In the genomic region with DNA sequence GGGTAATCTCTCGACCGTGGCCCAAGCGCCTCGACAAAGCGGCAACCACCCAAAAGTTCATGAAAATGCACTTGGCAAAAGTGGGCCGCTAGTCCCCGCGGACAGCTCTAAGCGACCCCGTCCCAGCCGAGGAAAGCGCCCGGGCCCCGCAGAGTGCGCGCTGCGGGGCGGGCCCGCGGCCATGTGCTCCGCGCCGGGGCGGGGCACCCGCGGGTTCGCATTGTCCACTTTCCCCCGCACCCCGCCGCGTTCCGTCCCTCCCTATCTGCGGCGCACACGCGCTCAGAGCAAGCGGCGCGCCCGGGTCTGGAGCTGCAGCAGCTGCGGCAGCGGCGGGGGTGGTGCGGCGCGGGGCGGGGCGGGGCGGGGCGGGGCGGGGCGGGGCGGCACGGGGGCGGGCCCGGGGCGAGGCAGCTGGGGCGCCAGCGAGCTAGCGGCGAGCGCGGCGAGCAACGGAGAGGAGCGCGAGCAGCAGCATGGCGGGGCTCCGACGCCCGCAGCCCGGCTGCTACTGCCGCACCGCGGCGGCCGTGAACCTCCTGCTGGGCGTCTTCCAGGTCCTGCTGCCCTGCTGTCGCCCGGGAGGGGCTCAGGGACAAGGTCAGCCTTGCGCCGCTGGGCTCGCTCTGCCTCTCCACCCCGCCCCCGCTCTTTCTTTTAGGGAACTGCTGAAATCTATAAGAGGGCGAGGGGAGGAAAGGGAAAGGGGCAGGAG, we compare ENCODE assay signal across 8 cellular contexts. TPM values are rescaled to one million over a fixed set of nuclear protein-coding genes. Genes with fewer than 3 reads are reported as not detected.
A peak's percentile ranks its signal among the peaks of the same experiment; 100 is the strongest.
DNase-seq lines count a peak whose midpoint lies in the region; ATAC-seq and TF ChIP-seq lines count a peak whose summit lies in the region.

A gene with protein sequence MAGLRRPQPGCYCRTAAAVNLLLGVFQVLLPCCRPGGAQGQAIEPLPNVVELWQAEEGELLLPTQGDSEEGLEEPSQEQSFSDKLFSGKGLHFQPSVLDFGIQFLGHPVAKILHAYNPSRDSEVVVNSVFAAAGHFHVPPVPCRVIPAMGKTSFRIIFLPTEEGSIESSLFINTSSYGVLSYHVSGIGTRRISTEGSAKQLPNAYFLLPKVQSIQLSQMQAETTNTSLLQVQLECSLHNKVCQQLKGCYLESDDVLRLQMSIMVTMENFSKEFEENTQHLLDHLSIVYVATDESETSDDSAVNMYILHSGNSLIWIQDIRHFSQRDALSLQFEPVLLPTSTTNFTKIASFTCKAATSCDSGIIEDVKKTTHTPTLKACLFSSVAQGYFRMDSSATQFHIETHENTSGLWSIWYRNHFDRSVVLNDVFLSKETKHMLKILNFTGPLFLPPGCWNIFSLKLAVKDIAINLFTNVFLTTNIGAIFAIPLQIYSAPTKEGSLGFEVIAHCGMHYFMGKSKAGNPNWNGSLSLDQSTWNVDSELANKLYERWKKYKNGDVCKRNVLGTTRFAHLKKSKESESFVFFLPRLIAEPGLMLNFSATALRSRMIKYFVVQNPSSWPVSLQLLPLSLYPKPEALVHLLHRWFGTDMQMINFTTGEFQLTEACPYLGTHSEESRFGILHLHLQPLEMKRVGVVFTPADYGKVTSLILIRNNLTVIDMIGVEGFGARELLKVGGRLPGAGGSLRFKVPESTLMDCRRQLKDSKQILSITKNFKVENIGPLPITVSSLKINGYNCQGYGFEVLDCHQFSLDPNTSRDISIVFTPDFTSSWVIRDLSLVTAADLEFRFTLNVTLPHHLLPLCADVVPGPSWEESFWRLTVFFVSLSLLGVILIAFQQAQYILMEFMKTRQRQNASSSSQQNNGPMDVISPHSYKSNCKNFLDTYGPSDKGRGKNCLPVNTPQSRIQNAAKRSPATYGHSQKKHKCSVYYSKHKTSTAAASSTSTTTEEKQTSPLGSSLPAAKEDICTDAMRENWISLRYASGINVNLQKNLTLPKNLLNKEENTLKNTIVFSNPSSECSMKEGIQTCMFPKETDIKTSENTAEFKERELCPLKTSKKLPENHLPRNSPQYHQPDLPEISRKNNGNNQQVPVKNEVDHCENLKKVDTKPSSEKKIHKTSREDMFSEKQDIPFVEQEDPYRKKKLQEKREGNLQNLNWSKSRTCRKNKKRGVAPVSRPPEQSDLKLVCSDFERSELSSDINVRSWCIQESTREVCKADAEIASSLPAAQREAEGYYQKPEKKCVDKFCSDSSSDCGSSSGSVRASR (N-terminal part only) (plus strand): TSS at position 439 of the 715 bp plus-strand sequence. CDS start 38 bp downstream, at position 477.

- H3K27me3 ChIP-seq in liver (ENCODE audit: control insufficient read depth in 4 of 4, insufficient read depth in 4 of 4, low read length in 3 of 4), result no peaks in the 10 kb centered on the region

- peak within 1 kb of the TSS; percentile 97 to 99 for H3K27ac ChIP-seq in liver (ENCODE audit: low read depth in 1 of 2, low read length in 2 of 2)

- DNase-seq in ACHN (peak; percentile 63), NCI-H446 treated with DMSO at 0.1 percent for 48 hours (lab: John Stamatoyannopoulos, UW) (peak; percentile 27), dermis microvascular lymphatic vessel endothelial cell (ENCODE audit: low read depth in 2 of 2) (peak in 1 of 2 donors; percentile 80)
- peak; percentile 57 to 78 for DNase-seq in activated CD4-positive, alpha-beta T cell treated with anti-CD3 and anti-CD28 coated beads for 4 hours
- DNase-seq in stimulated activated CD4-positive, alpha-beta T cell treated with anti-CD3 and anti-CD28 coated beads, Interleukin-4, amount 100 ng/mL, for 48 hours (ENCODE audit: low read depth in 2 of 2), result peak; percentile 53 to 56

- no peaks in the 10 kb centered on the region for H3K36me3 ChIP-seq in liver (ENCODE audit: control insufficient read depth in 4 of 4, insufficient read depth in 3 of 4, low read depth in 1 of 4, low read length in 3 of 4)

- TF ChIP-seq CTCF in liver (IDR thresholded peaks at IDR 0.05; ENCODE audit: low read depth, low read length, missing input control), result no peak

- H3K9me3 ChIP-seq in liver (ENCODE audit: control insufficient read depth in 4 of 4, low read length in 3 of 4), result no peaks in the 10 kb centered on the region

- H3K4me3 ChIP-seq in liver (ENCODE audit: low read depth in 1 of 3, low read length in 3 of 3), result peak within 1 kb of the TSS; percentile 65 to 95 (median 78)

- H3K9ac ChIP-seq in liver (ENCODE audit: low read depth in 1 of 2, low read length in 2 of 2), result peak within 1 kb of the TSS; percentile 83 to 89

- TF ChIP-seq RAD21 in liver (IDR thresholded peaks at IDR 0.05), result no peak

- WGBS in liver, result under 1% methylated on average over 86 of the region's 86 CpGs

- peak; percentile 28 for ATAC-seq in GM18873 (IDR thresholded peaks at IDR 0.05; ENCODE audit: low FRiP score, unreplicated experiment)
- peak; percentile 41 for ATAC-seq in HG03103 (IDR thresholded peaks at IDR 0.05; ENCODE audit: low read depth, unreplicated experiment)

- in situ Hi-C loops in ACHN (cut with HindIII; ENCODE audit: low pct_ligation_motif_present, low pct_unique_long_range_greater_than_20kb, low sequenced_read_pairs), result no loop called here

- H3K4me1 ChIP-seq in liver (ENCODE audit: control insufficient read depth in 4 of 4, insufficient read depth in 4 of 4, low read length in 3 of 4), result peaks cover 4 to 47% (median 33%) of the 10 kb centered on the region in 4 donors

TF ChIP-seq in liver, 16 proteins besides CTCF, POLR2A, EP300 and RAD21:
- TF ChIP-seq, protein P1, sequence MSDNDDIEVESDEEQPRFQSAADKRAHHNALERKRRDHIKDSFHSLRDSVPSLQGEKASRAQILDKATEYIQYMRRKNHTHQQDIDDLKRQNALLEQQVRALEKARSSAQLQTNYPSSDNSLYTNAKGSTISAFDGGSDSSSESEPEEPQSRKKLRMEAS (IDR thresholded peaks at IDR 0.05), result no peak
- peak in 1 of 2 donors; percentile 0 for TF ChIP-seq GABPA (IDR thresholded peaks at IDR 0.05 in 1 of 2, conservative IDR thresholded peaks at IDR 0.05 in 1 of 2)
- peak in 1 of 2 donors; percentile 57 for TF ChIP-seq EGR1 (IDR thresholded peaks at IDR 0.05; ENCODE audit: low read depth in 2 of 2)

RNA-seq across cellular contexts. Expression of the gene that starts here (rescaled TPM):
- total RNA-seq in dermis microvascular lymphatic vessel endothelial cell (15.0 and 16.7 TPM in 2 replicates), liver (10 to 100 TPM; 18.7 to 41.3 TPM)
- 1 to 10 TPM; 4.9 to 7.2 TPM for polyA plus RNA-seq in liver
